8 cellular contexts compared by ENCODE assay signal in the genomic region with DNA sequence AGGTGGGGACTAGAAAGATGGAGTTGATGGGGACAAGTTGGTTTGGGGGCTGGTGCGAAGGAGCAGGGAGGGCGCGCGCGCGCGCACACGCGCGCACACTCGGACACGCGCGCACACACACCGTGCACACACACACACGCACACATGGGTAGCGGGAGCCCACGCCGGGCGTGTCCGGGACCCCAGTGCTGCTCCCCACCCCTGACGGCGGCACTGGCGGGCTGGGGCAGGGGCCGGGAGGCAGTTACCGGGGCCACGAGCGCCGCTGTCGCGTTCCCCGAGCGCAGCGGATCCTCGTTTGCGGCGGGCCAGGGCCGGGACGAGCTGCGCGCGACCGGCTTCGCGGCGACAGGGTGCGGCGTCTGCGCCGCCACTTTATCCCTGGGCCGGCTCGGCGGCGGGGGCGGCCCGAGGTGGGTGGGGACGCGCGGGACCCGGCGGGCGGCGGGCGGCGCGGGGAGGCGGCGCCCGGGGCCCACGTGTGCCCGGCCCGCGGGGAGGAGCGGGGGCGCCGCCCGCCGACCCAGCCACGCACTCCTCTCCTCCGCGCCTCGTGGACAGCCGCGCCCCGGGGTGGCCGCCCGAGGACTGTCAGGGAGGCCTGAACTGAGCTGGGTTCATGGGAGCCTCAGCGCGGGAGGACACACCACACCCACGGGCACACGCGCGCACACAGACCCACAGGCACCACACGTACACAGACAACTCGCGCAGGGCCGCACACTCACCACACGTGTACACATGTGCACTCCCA. TPM values are rescaled to one million over a fixed set of nuclear protein-coding genes. Genes with fewer than 3 reads are reported as not detected.
A peak's percentile ranks its signal among the peaks of the same experiment; 100 is the strongest.
DNase-seq lines count a peak whose midpoint lies in the region; ATAC-seq and TF ChIP-seq lines count a peak whose summit lies in the region.

No MANE protein-coding gene starts in this region.

- H3K4me3 Mint-ChIP-seq in activated CD8-positive, alpha-beta memory T cell treated with anti-CD3 and anti-CD28 coated beads, Interleukin-2, amount 10 ng/mL, durations not matched to agents 7 days and 5 days, result peak overlapping the region; percentile 84
- peak overlapping the region; percentile 96 for H3K4me3 Mint-ChIP-seq in osteocyte (ENCODE audit: unreplicated experiment)

- DNase-seq in ACHN (peak; percentile 13), GM12864 (ENCODE audit: low read depth) (no peak), head of caudate nucleus (peak in 41 of 42 donors; percentile 20 to 75 (median 60)), osteocyte (ENCODE audit: extremely low spot score, unreplicated experiment) (no peak), NAMALWA (ENCODE audit: low spot score) (no peak)
- peak; percentile 44 for DNase-seq in activated CD8-positive, alpha-beta memory T cell treated with anti-CD3 and anti-CD28 coated beads, Interleukin-2, amount 10 ng/mL, durations not matched to agents 7 days and 5 days

- H3K27me3 Mint-ChIP-seq in activated CD8-positive, alpha-beta memory T cell treated with anti-CD3 and anti-CD28 coated beads, Interleukin-2, amount 10 ng/mL, durations not matched to agents 7 days and 5 days, result peaks cover 51% of the 10 kb centered on the region
- H3K27me3 Mint-ChIP-seq in osteocyte (ENCODE audit: unreplicated experiment), result no peaks in the 10 kb centered on the region

- H3K27ac Mint-ChIP-seq in activated CD8-positive, alpha-beta memory T cell treated with anti-CD3 and anti-CD28 coated beads, Interleukin-2, amount 10 ng/mL, durations not matched to agents 7 days and 5 days, result peak overlapping the region; percentile 79
- H3K27ac Mint-ChIP-seq in osteocyte (ENCODE audit: unreplicated experiment), result peak overlapping the region; percentile 79

- peaks cover 2% of the 10 kb centered on the region for H3K36me3 Mint-ChIP-seq in activated CD8-positive, alpha-beta memory T cell treated with anti-CD3 and anti-CD28 coated beads, Interleukin-2, amount 10 ng/mL, durations not matched to agents 7 days and 5 days
- peaks cover 9% of the 10 kb centered on the region for H3K36me3 Mint-ChIP-seq in osteocyte (ENCODE audit: unreplicated experiment)

- peaks cover 39% of the 10 kb centered on the region for H3K4me1 Mint-ChIP-seq in activated CD8-positive, alpha-beta memory T cell treated with anti-CD3 and anti-CD28 coated beads, Interleukin-2, amount 10 ng/mL, durations not matched to agents 7 days and 5 days
- H3K4me1 Mint-ChIP-seq in osteocyte (ENCODE audit: unreplicated experiment), result peaks cover 50% of the 10 kb centered on the region

- TF ChIP-seq CTCF in GM12864 (IDR thresholded peaks at IDR 0.05; ENCODE audit: low read depth, low read length, missing control alignments) (no peak), osteocyte (IDR thresholded peaks at IDR 0.05) (peak; percentile 13)

- CTCF ChIA-PET in activated CD8-positive, alpha-beta memory T cell treated with anti-CD3 and anti-CD28 coated beads, Interleukin-2, amount 10 ng/mL, durations not matched to agents 7 days and 5 days (lab: Charles Lee), result interaction anchor here (0.9 to 4.9 kb wide), 5 partner anchors 9 to 247 kb away, joined by 3 to 39 read pairs (median 3); no protein-coding TSS in a partner anchor

- ATAC-seq in HG03045 (IDR thresholded peaks at IDR 0.05; ENCODE audit: unreplicated experiment) (peak; percentile 52), HG03135 (IDR thresholded peaks at IDR 0.05; ENCODE audit: unreplicated experiment) (no peak)
- peak; percentile 75 for ATAC-seq in activated CD8-positive, alpha-beta memory T cell treated with anti-CD3 and anti-CD28 coated beads, Interleukin-2, amount 10 ng/mL, durations not matched to agents 7 days and 5 days

- H3K9me3 Mint-ChIP-seq in activated CD8-positive, alpha-beta memory T cell treated with anti-CD3 and anti-CD28 coated beads, Interleukin-2, amount 10 ng/mL, durations not matched to agents 7 days and 5 days (ENCODE audit: low read depth), result no peaks in the 10 kb centered on the region
- peaks cover 9% of the 10 kb centered on the region for H3K9me3 Mint-ChIP-seq in osteocyte (ENCODE audit: unreplicated experiment)

- peak overlapping the region; percentile 85 for H3K4me3 ChIP-seq in GM12864 (ENCODE audit: low read depth, low read length)

- in situ Hi-C loops in ACHN (cut with HindIII; ENCODE audit: low pct_ligation_motif_present, low pct_unique_long_range_greater_than_20kb, low sequenced_read_pairs), result no loop called here

- intact Hi-C loops in head of caudate nucleus (cut with DNase I), result no loop called here

RNA-seq across cellular contexts. Expression of gene MGLL, which starts 0.7 kb away (rescaled TPM):
- total RNA-seq in activated CD8-positive, alpha-beta memory T cell treated with anti-CD3 and anti-CD28 coated beads, Interleukin-2, amount 10 ng/mL, durations not matched to agents 7 days and 5 days, result 1 to 10 TPM; 3.4 to 5.0 TPM
- 102 and 112 TPM in 2 replicates for total RNA-seq in osteocyte

Comparison
In these comparisons a context has a peak if more than half of its experiments do, and no peak if none do; other contexts are left out.
1. DNase-seq: peak in ACHN (single experiment), activated CD8-positive, alpha-beta memory T cell treated with anti-CD3 and anti-CD28 coated beads, Interleukin-2, amount 10 ng/mL, durations not matched to agents 7 days and 5 days (single experiment) and head of caudate nucleus (41 of 42); none in GM12864 (single experiment), osteocyte (single experiment) and NAMALWA (single experiment).
2. RNA of gene MGLL, which starts 0.7 kb away (total RNA-seq): 102 to 112 TPM in osteocyte; 3.4 to 5.0 TPM in activated CD8-positive, alpha-beta memory T cell treated with anti-CD3 and anti-CD28 coated beads, Interleukin-2, amount 10 ng/mL, durations not matched to agents 7 days and 5 days; every median in the first group is over 10 times any median in the second.